ENCODE assay signal across 21 cellular contexts in the genomic region with DNA sequence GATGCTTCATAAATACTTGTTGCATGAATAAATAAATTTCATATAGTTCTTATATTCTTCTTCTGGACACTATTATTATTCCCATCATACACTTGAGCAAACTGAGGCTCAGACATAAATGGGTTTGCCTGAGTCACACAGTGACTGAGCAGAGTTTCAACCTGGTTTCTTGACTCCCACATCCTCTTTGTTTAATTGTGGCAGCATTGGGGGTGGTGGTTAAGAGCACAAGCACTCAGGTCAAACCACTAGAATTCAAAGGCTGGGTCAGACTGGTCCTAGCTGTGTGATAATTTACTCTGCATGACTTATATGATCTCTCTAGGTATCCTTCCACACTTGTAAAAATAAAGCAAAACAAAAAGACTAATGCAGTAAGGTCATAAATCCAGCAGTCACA.
DNase-seq lines count a peak whose midpoint lies in the region; ATAC-seq and TF ChIP-seq lines count a peak whose summit lies in the region.
"Had no signal": no experiment of that assay in that cellular context is flagged by ENCODE, and none has a peak within 500 bp of the region (broad histone marks: within the 10 kb centered on the region; RNA-seq: fewer than 3 reads in every experiment).

No MANE protein-coding gene starts in this region.

- no peak overlapping the region for H3K4me3 ChIP-seq in GM12864 (ENCODE audit: low read depth, low read length)
- H3K4me3 ChIP-seq: PC-9, SJCRH30 had no signal

- TF ChIP-seq CTCF in GM12864 (IDR thresholded peaks at IDR 0.05; ENCODE audit: low read depth, low read length, missing control alignments) = no peak

- ATAC-seq in GM19395 (IDR thresholded peaks at IDR 0.05; ENCODE audit: unreplicated experiment) = peak; percentile 66
- peak; percentile 80 for ATAC-seq in HG03469 (IDR thresholded peaks at IDR 0.05; ENCODE audit: unreplicated experiment)
- no peak for ATAC-seq in GM21717 (IDR thresholded peaks at IDR 0.05; ENCODE audit: unreplicated experiment)
- no peak for ATAC-seq in stimulated activated effector memory CD8-positive, alpha-beta T cell treated with anti-CD3 and anti-CD28 coated beads, Interleukin-12 subunit alpha, Interleukin-12 subunit beta, amount 100 ng/mL, for 72 hours
- ATAC-seq: Right ventricle myocardium inferior, SK-N-SH treated with all-trans-retinoic acid at 6 μM for 48 hours, T-helper 17 cell had no signal

- peaks cover 21% of the 10 kb centered on the region for H3K9me3 Mint-ChIP-seq in stimulated activated effector memory CD8-positive, alpha-beta T cell treated with anti-CD3 and anti-CD28 coated beads, Interleukin-12 subunit alpha, Interleukin-12 subunit beta, amount 100 ng/mL, for 72 hours

- H3K36me3 Mint-ChIP-seq in stimulated activated effector memory CD8-positive, alpha-beta T cell treated with anti-CD3 and anti-CD28 coated beads, Interleukin-12 subunit alpha, Interleukin-12 subunit beta, amount 100 ng/mL, for 72 hours = no peaks in the 10 kb centered on the region

- no peaks in the 10 kb centered on the region for H3K4me1 Mint-ChIP-seq in stimulated activated effector memory CD8-positive, alpha-beta T cell treated with anti-CD3 and anti-CD28 coated beads, Interleukin-12 subunit alpha, Interleukin-12 subunit beta, amount 100 ng/mL, for 72 hours
- H3K4me1 Mint-ChIP-seq: T-helper 17 cell had no signal

- no peak overlapping the region for H3K4me3 Mint-ChIP-seq in stimulated activated effector memory CD8-positive, alpha-beta T cell treated with anti-CD3 and anti-CD28 coated beads, Interleukin-12 subunit alpha, Interleukin-12 subunit beta, amount 100 ng/mL, for 72 hours
- H3K4me3 Mint-ChIP-seq: T-helper 17 cell had no signal

- DNase-seq in GM12864 (ENCODE audit: low read depth) (peak; percentile 27), T1000 (lab: John Stamatoyannopoulos, UW) (peak; percentile 95), middle frontal gyrus (ENCODE audit: extremely low spot score, low spot score) (no peak)
- DNase-seq in stimulated activated effector memory CD8-positive, alpha-beta T cell treated with anti-CD3 and anti-CD28 coated beads, Interleukin-12 subunit alpha, Interleukin-12 subunit beta, amount 100 ng/mL, for 72 hours (ENCODE audit: low spot score in 2 of 2) = no peak
- DNase-seq: Calu3, KBM-7, NCI-H1092, NCI-H1417 treated with DMSO at 0.1 percent for 48 hours, NCI-H1694 treated with DMSO at 0.1 percent for 48 hours, NCI-H2081 treated with DMSO at 0.1 percent for 48 hours, NCI-H2171 treated with DMSO at 0.1 percent for 48 hours, NCI-H524, NCI-H748 treated with DMSO at 0.1 percent for 48 hours, SJCRH30, T-helper 17 cell had no signal

- H3K27ac Mint-ChIP-seq in stimulated activated effector memory CD8-positive, alpha-beta T cell treated with anti-CD3 and anti-CD28 coated beads, Interleukin-12 subunit alpha, Interleukin-12 subunit beta, amount 100 ng/mL, for 72 hours = no peak overlapping the region
- H3K27ac Mint-ChIP-seq: T-helper 17 cell had no signal

Comparison
In these comparisons a context has a peak if more than half of its experiments do, and no peak if none do; other contexts are left out.
1. DNase-seq: peak in GM12864 (single experiment) and T1000 (single experiment); none in middle frontal gyrus (single experiment) and stimulated activated effector memory CD8-positive, alpha-beta T cell treated with anti-CD3 and anti-CD28 coated beads, Interleukin-12 subunit alpha, Interleukin-12 subunit beta, amount 100 ng/mL, for 72 hours (0 of 2).
2. ATAC-seq: peak in GM19395 (single experiment) and HG03469 (single experiment); none in GM21717 (single experiment) and stimulated activated effector memory CD8-positive, alpha-beta T cell treated with anti-CD3 and anti-CD28 coated beads, Interleukin-12 subunit alpha, Interleukin-12 subunit beta, amount 100 ng/mL, for 72 hours (single experiment).